Comparison of ENCODE assay signal across 1 cellular context in the genomic region with DNA sequence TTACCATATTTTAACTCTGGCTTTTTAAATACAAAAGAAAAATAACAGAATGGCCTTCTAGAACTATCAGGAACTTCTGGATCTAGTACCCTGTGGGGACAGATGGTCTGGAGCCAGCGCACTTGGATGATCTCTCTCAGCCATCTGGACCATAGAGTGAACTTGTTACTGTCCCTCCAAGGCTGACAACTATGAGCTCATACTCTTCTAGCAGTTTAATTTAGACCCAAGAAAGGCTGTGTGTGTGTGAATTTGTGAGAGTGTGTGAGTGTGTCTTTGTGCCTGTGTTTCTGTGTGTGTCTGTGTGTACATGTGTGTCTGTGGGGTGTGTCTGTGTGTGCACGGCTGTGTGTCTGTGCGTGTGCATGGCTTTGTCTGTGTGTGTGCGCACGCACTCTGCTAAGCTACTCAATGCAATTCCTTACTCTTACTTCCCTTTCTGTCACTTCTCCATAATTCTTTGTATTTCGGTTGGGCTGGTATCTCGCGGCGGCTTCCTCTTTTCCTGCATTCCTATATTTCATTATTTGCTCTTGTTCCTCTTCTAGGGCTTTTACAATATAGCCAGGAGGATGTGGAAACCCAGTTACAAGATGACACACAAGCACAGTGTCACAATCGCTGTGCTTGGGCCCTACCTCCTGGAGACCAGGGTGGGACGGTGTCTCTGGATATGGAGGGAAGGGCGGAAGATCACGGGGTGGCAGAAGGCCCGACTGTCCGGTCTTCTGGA.
TF ChIP-seq lines count a peak whose summit lies in the region.

No MANE protein-coding gene starts in this region.

TF ChIP-seq in K562, 482 proteins besides CTCF, POLR2A, EP300 and RAD21 (continued from another document and continues in another):
- TF ChIP-seq, protein P1, sequence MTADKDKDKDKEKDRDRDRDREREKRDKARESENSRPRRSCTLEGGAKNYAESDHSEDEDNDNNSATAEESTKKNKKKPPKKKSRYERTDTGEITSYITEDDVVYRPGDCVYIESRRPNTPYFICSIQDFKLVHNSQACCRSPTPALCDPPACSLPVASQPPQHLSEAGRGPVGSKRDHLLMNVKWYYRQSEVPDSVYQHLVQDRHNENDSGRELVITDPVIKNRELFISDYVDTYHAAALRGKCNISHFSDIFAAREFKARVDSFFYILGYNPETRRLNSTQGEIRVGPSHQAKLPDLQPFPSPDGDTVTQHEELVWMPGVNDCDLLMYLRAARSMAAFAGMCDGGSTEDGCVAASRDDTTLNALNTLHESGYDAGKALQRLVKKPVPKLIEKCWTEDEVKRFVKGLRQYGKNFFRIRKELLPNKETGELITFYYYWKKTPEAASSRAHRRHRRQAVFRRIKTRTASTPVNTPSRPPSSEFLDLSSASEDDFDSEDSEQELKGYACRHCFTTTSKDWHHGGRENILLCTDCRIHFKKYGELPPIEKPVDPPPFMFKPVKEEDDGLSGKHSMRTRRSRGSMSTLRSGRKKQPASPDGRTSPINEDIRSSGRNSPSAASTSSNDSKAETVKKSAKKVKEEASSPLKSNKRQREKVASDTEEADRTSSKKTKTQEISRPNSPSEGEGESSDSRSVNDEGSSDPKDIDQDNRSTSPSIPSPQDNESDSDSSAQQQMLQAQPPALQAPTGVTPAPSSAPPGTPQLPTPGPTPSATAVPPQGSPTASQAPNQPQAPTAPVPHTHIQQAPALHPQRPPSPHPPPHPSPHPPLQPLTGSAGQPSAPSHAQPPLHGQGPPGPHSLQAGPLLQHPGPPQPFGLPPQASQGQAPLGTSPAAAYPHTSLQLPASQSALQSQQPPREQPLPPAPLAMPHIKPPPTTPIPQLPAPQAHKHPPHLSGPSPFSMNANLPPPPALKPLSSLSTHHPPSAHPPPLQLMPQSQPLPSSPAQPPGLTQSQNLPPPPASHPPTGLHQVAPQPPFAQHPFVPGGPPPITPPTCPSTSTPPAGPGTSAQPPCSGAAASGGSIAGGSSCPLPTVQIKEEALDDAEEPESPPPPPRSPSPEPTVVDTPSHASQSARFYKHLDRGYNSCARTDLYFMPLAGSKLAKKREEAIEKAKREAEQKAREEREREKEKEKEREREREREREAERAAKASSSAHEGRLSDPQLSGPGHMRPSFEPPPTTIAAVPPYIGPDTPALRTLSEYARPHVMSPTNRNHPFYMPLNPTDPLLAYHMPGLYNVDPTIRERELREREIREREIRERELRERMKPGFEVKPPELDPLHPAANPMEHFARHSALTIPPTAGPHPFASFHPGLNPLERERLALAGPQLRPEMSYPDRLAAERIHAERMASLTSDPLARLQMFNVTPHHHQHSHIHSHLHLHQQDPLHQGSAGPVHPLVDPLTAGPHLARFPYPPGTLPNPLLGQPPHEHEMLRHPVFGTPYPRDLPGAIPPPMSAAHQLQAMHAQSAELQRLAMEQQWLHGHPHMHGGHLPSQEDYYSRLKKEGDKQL (CRISPR knock-in tag; IDR thresholded peaks at IDR 0.05; ENCODE audit: borderline replicate concordance), result no peak
- TF ChIP-seq, protein P2, sequence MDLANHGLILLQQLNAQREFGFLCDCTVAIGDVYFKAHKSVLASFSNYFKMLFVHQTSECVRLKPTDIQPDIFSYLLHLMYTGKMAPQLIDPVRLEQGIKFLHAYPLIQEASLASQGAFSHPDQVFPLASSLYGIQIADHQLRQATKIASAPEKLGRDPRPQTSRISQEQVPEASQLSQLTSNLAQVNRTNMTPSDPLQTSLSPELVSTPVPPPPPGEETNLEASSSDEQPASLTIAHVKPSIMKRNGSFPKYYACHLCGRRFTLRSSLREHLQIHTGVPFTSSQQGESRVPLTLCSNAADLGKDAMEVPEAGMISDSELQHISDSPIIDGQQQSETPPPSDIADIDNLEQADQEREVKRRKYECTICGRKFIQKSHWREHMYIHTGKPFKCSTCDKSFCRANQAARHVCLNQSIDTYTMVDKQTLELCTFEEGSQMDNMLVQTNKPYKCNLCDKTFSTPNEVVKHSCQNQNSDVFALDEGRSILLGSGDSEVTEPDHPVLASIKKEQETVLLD (IDR thresholded peaks at IDR 0.05), result no peak
- TF ChIP-seq FUS (optimal IDR thresholded peaks at IDR 0.05; ENCODE audit: low read depth, low read length), result no peak
- TF ChIP-seq CHD7 (IDR thresholded peaks at IDR 0.05; ENCODE audit: low read depth, low read length), result no peak
- TF ChIP-seq TRIM24 (IDR thresholded peaks at IDR 0.05), result no peak; a peak in 1 of 4 replicates
- no peak for TF ChIP-seq HEY1 (CRISPR knock-in tag; IDR thresholded peaks at IDR 0.05; ENCODE audit: borderline replicate concordance)
- no peak for TF ChIP-seq ZNF408 (CRISPR knock-in tag; IDR thresholded peaks at IDR 0.05; ENCODE audit: low read depth)
- no peak for TF ChIP-seq RREB1 (CRISPR knock-in tag; IDR thresholded peaks at IDR 0.05)
- no peak for TF ChIP-seq NUFIP1 (IDR thresholded peaks at IDR 0.05; ENCODE audit: partially characterized antibody)
- TF ChIP-seq ZNF766 (CRISPR knock-in tag; conservative IDR thresholded peaks at IDR 0.05), result no peak
- TF ChIP-seq, protein P3, sequence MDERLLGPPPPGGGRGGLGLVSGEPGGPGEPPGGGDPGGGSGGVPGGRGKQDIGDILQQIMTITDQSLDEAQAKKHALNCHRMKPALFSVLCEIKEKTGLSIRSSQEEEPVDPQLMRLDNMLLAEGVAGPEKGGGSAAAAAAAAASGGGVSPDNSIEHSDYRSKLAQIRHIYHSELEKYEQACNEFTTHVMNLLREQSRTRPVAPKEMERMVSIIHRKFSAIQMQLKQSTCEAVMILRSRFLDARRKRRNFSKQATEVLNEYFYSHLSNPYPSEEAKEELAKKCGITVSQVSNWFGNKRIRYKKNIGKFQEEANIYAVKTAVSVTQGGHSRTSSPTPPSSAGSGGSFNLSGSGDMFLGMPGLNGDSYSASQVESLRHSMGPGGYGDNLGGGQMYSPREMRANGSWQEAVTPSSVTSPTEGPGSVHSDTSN (CRISPR knock-in tag; IDR thresholded peaks at IDR 0.05; ENCODE audit: low read depth), result no peak
- TF ChIP-seq, protein P3 (tag; conservative IDR thresholded peaks at IDR 0.05; ENCODE audit: low read depth), result peak; percentile 80; the same call in 1 of the 2 replicates
